ENCODE assay signal across 17 cellular contexts in the genomic region with DNA sequence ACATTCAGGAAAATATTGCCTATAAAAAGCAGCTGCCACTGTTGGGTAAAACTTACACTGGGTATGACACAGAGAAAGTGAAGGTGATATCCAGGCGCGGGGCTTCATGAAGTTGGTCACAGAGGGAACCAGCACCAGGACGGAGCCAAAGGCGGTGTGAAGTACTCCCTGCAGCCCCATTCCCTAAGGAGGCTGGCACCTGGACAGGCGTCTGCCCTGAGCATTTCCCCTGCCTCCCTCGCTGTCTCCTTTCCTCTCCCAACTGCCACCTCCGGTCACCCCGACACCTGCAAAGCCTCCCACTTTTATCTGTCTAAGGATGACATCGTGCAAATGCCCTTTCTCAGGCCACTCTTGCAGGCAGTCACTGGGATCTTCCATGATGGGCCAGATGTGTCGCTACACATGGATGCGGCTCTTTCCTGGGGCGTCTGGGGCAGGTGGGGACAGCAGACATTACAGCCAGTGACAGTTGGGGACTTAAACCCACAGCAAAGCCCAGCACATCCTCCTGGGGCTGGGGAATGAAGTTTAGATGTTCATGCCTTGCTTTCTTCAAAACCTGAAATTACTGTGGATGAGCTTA.
A peak's percentile ranks its signal among the peaks of the same experiment; 100 is the strongest.
DNase-seq lines count a peak whose midpoint lies in the region; ATAC-seq and TF ChIP-seq lines count a peak whose summit lies in the region.
"Had no signal": no experiment of that assay in that cellular context is flagged by ENCODE, and none has a peak within 500 bp of the region (broad histone marks: within the 10 kb centered on the region; RNA-seq: fewer than 3 reads in every experiment).

No MANE protein-coding gene starts in this region.

- peak overlapping the region; percentile 82 for H3K4me2 ChIP-seq in BLaER1
- no peak overlapping the region for H3K4me2 ChIP-seq in neuronal stem cell (ENCODE audit: insufficient read depth, low read length, poor library complexity, severe bottlenecking)
- H3K4me2 ChIP-seq: A549 had no signal

- no peak overlapping the region for H3K9ac ChIP-seq in BLaER1
- H3K9ac ChIP-seq in neuronal stem cell (ENCODE audit: low read depth, low read length, poor library complexity) = no peak overlapping the region

- H2BK15ac ChIP-seq in neuronal stem cell (ENCODE audit: low read length) = no peak overlapping the region

- no peak overlapping the region for H2AFZ ChIP-seq in neuronal stem cell (ENCODE audit: low read length)

- H3K4me1 Mint-ChIP-seq in chondrocyte (ENCODE audit: low read depth) = no peaks in the 10 kb centered on the region
- H3K4me1 Mint-ChIP-seq in activated naive CD8-positive, alpha-beta T cell treated with anti-CD3 and anti-CD28 coated beads for 36 hours = no peaks in the 10 kb centered on the region
- H3K4me1 Mint-ChIP-seq: B cell had no signal

- no peak for TF ChIP-seq CTCF in chondrocyte (IDR thresholded peaks at IDR 0.05)
- TF ChIP-seq CTCF in RWPE1 (conservative IDR thresholded peaks at IDR 0.05; ENCODE audit: low read depth) = no peak

- POLR2A ChIA-PET in RWPE1 (lab: Yijun Ruan, JAX; ENCODE audit: low non-redundant PET) = no interaction called here

- H4K20me1 ChIP-seq in BLaER1 = no peaks in the 10 kb centered on the region

- no peaks in the 10 kb centered on the region for H3K79me1 ChIP-seq in neuronal stem cell (ENCODE audit: low read depth, low read length)

- no peak overlapping the region for H2AK5ac ChIP-seq in neuronal stem cell (ENCODE audit: low read depth, low read length)

- peaks cover 14% of the 10 kb centered on the region for H3K9me3 Mint-ChIP-seq in chondrocyte (ENCODE audit: low read depth)
- H3K9me3 Mint-ChIP-seq in activated naive CD8-positive, alpha-beta T cell treated with anti-CD3 and anti-CD28 coated beads for 36 hours = peaks cover 8% of the 10 kb centered on the region
- H3K9me3 Mint-ChIP-seq: CD4-positive, alpha-beta T cell had no signal

- peak overlapping the region; percentile 94 for H3K14ac ChIP-seq in neuronal stem cell (ENCODE audit: low read length)

- H3K27me3 Mint-ChIP-seq in chondrocyte (ENCODE audit: low read depth) = peaks cover 2% of the 10 kb centered on the region
- peaks cover 18% of the 10 kb centered on the region for H3K27me3 Mint-ChIP-seq in activated naive CD8-positive, alpha-beta T cell treated with anti-CD3 and anti-CD28 coated beads for 36 hours
- H3K27me3 Mint-ChIP-seq: B cell had no signal

- H3K4me3 ChIP-seq in BLaER1 = no peak overlapping the region
- no peak overlapping the region for H3K4me3 ChIP-seq in neuronal stem cell (ENCODE audit: low read length in 2 of 2)
- H3K4me3 ChIP-seq: A549 had no signal

- no peak overlapping the region for H3K4me3 Mint-ChIP-seq in chondrocyte (ENCODE audit: unreplicated experiment)
- no peak overlapping the region for H3K4me3 Mint-ChIP-seq in activated naive CD8-positive, alpha-beta T cell treated with anti-CD3 and anti-CD28 coated beads for 36 hours
- H3K4me3 Mint-ChIP-seq: B cell; CD4-positive, alpha-beta T cell; CD8-positive, alpha-beta T cell had no signal

- H3K9me3 ChIP-seq in BLaER1 (peaks cover 12% of the 10 kb centered on the region), neuronal stem cell (replicated peaks in 1 of 2; ENCODE audit: control insufficient read depth in 2 of 2, insufficient read depth in 1 of 2, low read depth in 1 of 2, low read length in 2 of 2) (peaks cover 0 to 3% of the 10 kb centered on the region in 2 donors)
- H3K9me3 ChIP-seq: A549, Caco-2 had no signal

- CTCF ChIA-PET in RWPE1 (lab: Yijun Ruan, JAX) = no interaction called here

- no peaks in the 10 kb centered on the region for H3K36me3 Mint-ChIP-seq in chondrocyte (ENCODE audit: low read depth)
- H3K36me3 Mint-ChIP-seq in activated naive CD8-positive, alpha-beta T cell treated with anti-CD3 and anti-CD28 coated beads for 36 hours = no peaks in the 10 kb centered on the region
- H3K36me3 Mint-ChIP-seq: CD8-positive, alpha-beta T cell had no signal

- H3K27ac ChIP-seq in BLaER1 (no peak overlapping the region), neuronal stem cell (replicated peaks; ENCODE audit: low read length) (no peak overlapping the region), RWPE1 (no peak overlapping the region)
- H3K27ac ChIP-seq: 22Rv1, A549, C4-2B had no signal

- no peak overlapping the region for H4K8ac ChIP-seq in neuronal stem cell (ENCODE audit: low read depth, low read length)

- H3K36me3 ChIP-seq in BLaER1 (no peaks in the 10 kb centered on the region), neuronal stem cell (replicated peaks in 1 of 2; ENCODE audit: control insufficient read depth in 2 of 2, insufficient read depth in 2 of 2, low read length in 2 of 2) (no peaks in the 10 kb centered on the region)

- no peak overlapping the region for H4K91ac ChIP-seq in neuronal stem cell (ENCODE audit: low read depth, low read length, poor library complexity)

- no peak overlapping the region for H3K27ac Mint-ChIP-seq in chondrocyte (ENCODE audit: unreplicated experiment)
- no peak overlapping the region for H3K27ac Mint-ChIP-seq in activated naive CD8-positive, alpha-beta T cell treated with anti-CD3 and anti-CD28 coated beads for 36 hours
- H3K27ac Mint-ChIP-seq: B cell; CD4-positive, alpha-beta T cell; CD8-positive, alpha-beta T cell had no signal

- H3K27me3 ChIP-seq in BLaER1 = peaks cover 23% of the 10 kb centered on the region
- H3K27me3 ChIP-seq in neuronal stem cell (ENCODE audit: control insufficient read depth in 3 of 3, insufficient read depth in 3 of 3, low read depth in 1 of 3, low read length in 3 of 3) = no peaks in the 10 kb centered on the region

- H3K18ac ChIP-seq in neuronal stem cell (ENCODE audit: low read length) = peak overlapping the region; percentile 57

- WGBS in neuronal stem cell (ENCODE audit: extremely low coverage in 2 of 2, insufficient read length in 2 of 2, insufficient replicate concordance in 1 of 2), 2 donors = no CpG with 5 or more reads among the region's 12 CpGs

- H3K4ac ChIP-seq in neuronal stem cell (ENCODE audit: low read length) = no peak overlapping the region

- peak overlapping the region; percentile 65 for H3K23ac ChIP-seq in neuronal stem cell (ENCODE audit: low read depth, low read length, poor library complexity)

- no peak overlapping the region for H2BK5ac ChIP-seq in neuronal stem cell (ENCODE audit: low read length)

- ATAC-seq in HG03378 (IDR thresholded peaks at IDR 0.05; ENCODE audit: unreplicated experiment) = no peak
- ATAC-seq: A549; CD8-positive, alpha-beta T cell had no signal

- H3K4me1 ChIP-seq in BLaER1 (peaks cover 61% of the 10 kb centered on the region), neuronal stem cell (ENCODE audit: control insufficient read depth in 2 of 2, insufficient read depth in 1 of 2, low read depth in 1 of 2, low read length in 2 of 2) (peaks cover 4 to 16% of the 10 kb centered on the region in 2 donors)
- H3K4me1 ChIP-seq: A549, Caco-2 had no signal

- H2BK12ac ChIP-seq in neuronal stem cell (ENCODE audit: low read length) = no peak overlapping the region

- DNase-seq in chondrocyte (ENCODE audit: low spot score) (peak; percentile 59), neuronal stem cell (ENCODE audit: low spot score) (no peak), RWPE1 (ENCODE audit: low spot score) (no peak)
- DNase-seq in activated naive CD8-positive, alpha-beta T cell treated with anti-CD3 and anti-CD28 coated beads for 36 hours = no peak
- DNase-seq: AML-193; Caco-2; Calu3; CD4-positive, alpha-beta T cell; CD8-positive, alpha-beta T cell; DMS79 treated with DMSO at 0.1 percent for 48 hours; GF-D8 had no signal

- no peak overlapping the region for H2BK120ac ChIP-seq in neuronal stem cell (ENCODE audit: low read depth, low read length)
